In the genomic region with DNA sequence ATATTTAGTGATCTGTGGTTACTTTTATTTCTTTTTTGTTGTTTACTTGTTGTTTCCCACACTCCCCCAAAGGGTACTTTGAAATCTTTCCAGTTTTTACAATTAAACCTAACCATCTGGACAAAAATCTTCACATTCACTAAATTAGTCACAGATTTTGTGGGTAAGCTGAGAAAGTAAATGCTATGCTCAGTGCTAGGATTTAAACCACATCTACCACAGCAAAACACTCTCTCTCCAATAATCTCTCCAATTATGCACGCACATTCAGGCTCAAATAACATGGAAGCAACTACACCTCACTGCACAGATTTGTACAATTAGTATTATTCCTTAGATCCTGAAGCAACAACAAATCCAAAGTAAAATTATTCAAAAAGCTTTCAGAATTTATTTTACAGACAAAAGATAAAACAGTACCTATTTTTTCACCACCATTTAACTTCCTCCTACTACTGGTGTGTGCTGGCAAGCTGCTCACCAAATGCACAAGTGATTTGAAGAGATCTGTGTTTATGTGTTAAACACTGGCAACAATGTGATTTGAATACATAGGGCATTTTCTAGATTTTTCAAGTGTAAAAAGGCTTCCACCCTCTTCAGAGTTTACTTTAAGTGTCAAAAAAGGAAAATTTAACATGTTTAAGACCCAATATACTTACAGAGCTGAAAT, we compare ENCODE assay signal across 13 cellular contexts. TPM values are rescaled to one million over a fixed set of nuclear protein-coding genes. Genes with fewer than 3 reads are reported as not detected.
A peak's percentile ranks its signal among the peaks of the same experiment; 100 is the strongest.
DNase-seq lines count a peak whose midpoint lies in the region; ATAC-seq, FAIRE-seq and TF ChIP-seq lines count a peak whose summit lies in the region.
"Had no signal": no experiment of that assay in that cellular context is flagged by ENCODE, and none has a peak within 500 bp of the region (broad histone marks: within the 10 kb centered on the region; RNA-seq: fewer than 3 reads in every experiment).

No MANE protein-coding gene starts in this region.

- no peak overlapping the region for H3K23ac ChIP-seq in IMR-90 (ENCODE audit: low read depth, low read length)

- CTCF ChIA-PET in IMR-90 (lab: Yijun Ruan, JAX) = interaction anchor here (0.6 kb wide), 1 partner anchor 152 kb away, joined by 3 read pairs; no protein-coding TSS in a partner anchor

- peaks cover 3% of the 10 kb centered on the region; the same call in 1 of the 2 replicates for H3K36me3 ChIP-seq in IMR-90 (ENCODE audit: control insufficient read depth, insufficient read depth, low read length)
- H3K36me3 ChIP-seq in kidney (ENCODE audit: control insufficient read depth in 1 of 2, insufficient read depth in 2 of 2, low read length in 2 of 2) = no peaks in the 10 kb centered on the region
- H3K36me3 ChIP-seq: heart left ventricle had no signal

- BruUV-seq in IMR-90 (replicated peaks; lab: Mats Ljungman, UMichigan) = no TSS peak

- no peak overlapping the region for H3K27ac ChIP-seq in IMR-90 (ENCODE audit: insufficient read depth, low read length)
- H3K27ac ChIP-seq in kidney (ENCODE audit: low read depth in 2 of 2, low read length in 2 of 2) = no peak overlapping the region

- no peaks in the 10 kb centered on the region for H3K9me3 ChIP-seq in IMR-90 (ENCODE audit: control insufficient read depth, insufficient read depth, low read length)
- no peaks in the 10 kb centered on the region for H3K9me3 ChIP-seq in kidney (ENCODE audit: control insufficient read depth in 1 of 2, low read length in 2 of 2)
- H3K9me3 ChIP-seq: heart left ventricle had no signal

- TF ChIP-seq POLR2A in IMR-90 (IDR thresholded peaks at IDR 0.05; ENCODE audit: low read depth, low read length) = no peak

- no peak for FAIRE-seq in kidney (lab: Jason Lieb, UNC)

- no peaks in the 10 kb centered on the region for H3K4me1 Mint-ChIP-seq in activated naive CD8-positive, alpha-beta T cell treated with anti-CD3 and anti-CD28 coated beads for 36 hours

- H3K14ac ChIP-seq in IMR-90 (replicated peaks; ENCODE audit: low read depth, low read length) = no peak overlapping the region

- POLR2A ChIA-PET in IMR-90 (lab: Charles Lee; ENCODE audit: unreplicated experiment) = no interaction called here

- H3K4ac ChIP-seq in IMR-90 (ENCODE audit: low read depth, low read length) = no peak overlapping the region

- no peaks in the 10 kb centered on the region; the same call in 1 of the 2 replicates for H3K27me3 ChIP-seq in IMR-90 (ENCODE audit: control insufficient read depth, insufficient read depth, low read length)
- H3K27me3 ChIP-seq: heart left ventricle had no signal

- peak overlapping the region; percentile 12; the same call in 1 of the 2 replicates for H3K4me3 ChIP-seq in GM12864 (ENCODE audit: low read depth, low read length)
- H3K4me3 ChIP-seq in IMR-90 (ENCODE audit: insufficient read depth, low read depth, low read length) = no peak overlapping the region
- no peak overlapping the region for H3K4me3 ChIP-seq in kidney (ENCODE audit: low read length in 2 of 2)
- H3K4me3 ChIP-seq: heart left ventricle had no signal

- H3K79me1 ChIP-seq in IMR-90 (ENCODE audit: low read depth in 1 of 2, low read length in 2 of 2) = peaks cover 24 to 44% of the 10 kb centered on the region in 2 experiments

- no peaks in the 10 kb centered on the region for H3K9me3 Mint-ChIP-seq in activated naive CD8-positive, alpha-beta T cell treated with anti-CD3 and anti-CD28 coated beads for 36 hours
- H3K9me3 Mint-ChIP-seq: CD4-positive, alpha-beta T cell had no signal

- H3K27ac Mint-ChIP-seq in activated naive CD8-positive, alpha-beta T cell treated with anti-CD3 and anti-CD28 coated beads for 36 hours = no peak overlapping the region
- H3K27ac Mint-ChIP-seq: CD4-positive, alpha-beta T cell had no signal

- no peak overlapping the region for H2BK5ac ChIP-seq in IMR-90 (ENCODE audit: low read depth, low read length, poor library complexity, severe bottlenecking)

- peaks cover 6% of the 10 kb centered on the region; the same call in 1 of the 2 replicates for H3K9me1 ChIP-seq in IMR-90 (ENCODE audit: insufficient read depth, low read length)

- peaks cover 12% of the 10 kb centered on the region; the same call in 1 of the 2 replicates for H4K20me1 ChIP-seq in IMR-90 (ENCODE audit: insufficient read depth, low read length)

- WGBS in IMR-90 (ENCODE audit: extremely low coverage in 2 of 2, insufficient read length in 1 of 2), 2 experiments = no CpG with 5 or more reads among the region's 1 CpG

- ATAC-seq in GM21515 (IDR thresholded peaks at IDR 0.05; ENCODE audit: unreplicated experiment) = peak; percentile 52
- no peak; the same call in 1 of the 2 replicates for ATAC-seq in IMR-90 (ENCODE audit: low read depth)
- ATAC-seq: heart left ventricle had no signal

- intact Hi-C loops in IMR-90 (cut with micrococcal nuclease) = loop anchor here (5.0 kb wide), 1 partner anchor 33 kb away; no protein-coding TSS in a partner anchor
- intact Hi-C loops in kidney (cut with DNase I) = no loop called here

- no peak overlapping the region for H2BK15ac ChIP-seq in IMR-90 (ENCODE audit: low read depth, low read length)

- no peak for TF ChIP-seq RAD21 in IMR-90 (IDR thresholded peaks at IDR 0.05; ENCODE audit: low read length)

- peaks cover 36% of the 10 kb centered on the region for H3K27me3 Mint-ChIP-seq in activated naive CD8-positive, alpha-beta T cell treated with anti-CD3 and anti-CD28 coated beads for 36 hours

- no peak overlapping the region for H4K5ac ChIP-seq in IMR-90 (ENCODE audit: low read depth, low read length)

- no peak overlapping the region for H3K56ac ChIP-seq in IMR-90 (ENCODE audit: extremely low read depth, insufficient read depth, low read length)

- H3K4me1 ChIP-seq in IMR-90 (ENCODE audit: control insufficient read depth, insufficient read depth, low read length) = peaks cover 8% of the 10 kb centered on the region; the same call in 1 of the 2 replicates
- peaks cover 4 to 14% of the 10 kb centered on the region in 2 donors for H3K4me1 ChIP-seq in kidney (ENCODE audit: control insufficient read depth in 1 of 2, insufficient read depth in 1 of 2, low read depth in 1 of 2, low read length in 2 of 2)

- DNase-seq in GM12864 (ENCODE audit: low read depth) (no peak), IMR-90 (no peak), fibroblast of peridontal ligament (ENCODE audit: extremely low read depth) (peak; percentile 90), DMS53 (lab: John Stamatoyannopoulos, UW) (no peak), hypothalamus (lab: John Stamatoyannopoulos, UW) (no peak), kidney (no peak)
- no peak for DNase-seq in activated naive CD8-positive, alpha-beta T cell treated with anti-CD3 and anti-CD28 coated beads for 36 hours
- DNase-seq: activated T-cell treated with anti-CD3 and anti-CD28 coated beads for 4 hours; CD4-positive, alpha-beta T cell; heart left ventricle; NCI-H526 had no signal

- H3K36me3 Mint-ChIP-seq in activated naive CD8-positive, alpha-beta T cell treated with anti-CD3 and anti-CD28 coated beads for 36 hours = no peaks in the 10 kb centered on the region

- H3K9ac ChIP-seq in IMR-90 (ENCODE audit: low read depth, low read length) = no peak overlapping the region
- no peak overlapping the region for H3K9ac ChIP-seq in kidney (ENCODE audit: low read length in 2 of 2)

- no peak overlapping the region for H4K91ac ChIP-seq in IMR-90 (ENCODE audit: insufficient read depth, low read depth, low read length)

- no peak overlapping the region for H3K18ac ChIP-seq in IMR-90 (ENCODE audit: low read depth, low read length)

- dilution Hi-C loops in IMR-90 (cut with HindIII; ENCODE audit: low sequenced_read_pairs, unreplicated experiment) = no loop called here

- no peak overlapping the region for H3K4me3 Mint-ChIP-seq in activated naive CD8-positive, alpha-beta T cell treated with anti-CD3 and anti-CD28 coated beads for 36 hours
- H3K4me3 Mint-ChIP-seq: CD4-positive, alpha-beta T cell had no signal

- in situ Hi-C loops in IMR-90 (cut with MboI; ENCODE audit: low sequenced_read_pairs) = loop anchor here (5.0 kb wide), 1 partner anchor 83 kb away; no protein-coding TSS in a partner anchor

- H2AK9ac ChIP-seq in IMR-90 (replicated peaks; ENCODE audit: low read depth, low read length, poor library complexity) = no peak overlapping the region

- H3K4me2 ChIP-seq in IMR-90 (ENCODE audit: low read depth, low read length) = no peak overlapping the region

- no peak overlapping the region for H2BK20ac ChIP-seq in IMR-90 (ENCODE audit: low read depth, low read length)

- no peak overlapping the region for H2AFZ ChIP-seq in IMR-90 (replicated peaks; ENCODE audit: low read length, poor library complexity)

- H4K8ac ChIP-seq in IMR-90 (ENCODE audit: low read depth in 2 of 2, low read length in 2 of 2) = 0 out of 4 replicates have a peak overlapping the region, but pooled peaks of 1 of the 2 experiments have one; percentile 24

- peak overlapping the region; percentile 35; the same call in 1 of the 2 replicates for H2BK120ac ChIP-seq in IMR-90 (ENCODE audit: low read depth, low read length)

- H2AK5ac ChIP-seq in IMR-90 (ENCODE audit: low read depth, low read length) = no peak overlapping the region

- TF ChIP-seq CTCF in GM12864 (IDR thresholded peaks at IDR 0.05; ENCODE audit: low read depth, low read length, missing control alignments) (no peak), IMR-90 (conservative IDR thresholded peaks at IDR 0.05; ENCODE audit: low read depth, low read length) (no peak), kidney (IDR thresholded peaks at IDR 0.05; ENCODE audit: borderline replicate concordance, extremely low read depth, insufficient read depth) (no peak)

TF ChIP-seq in IMR-90, 13 proteins besides CTCF, POLR2A, EP300 and RAD21 (continues in another document):
- TF ChIP-seq MAZ (IDR thresholded peaks at IDR 0.05; ENCODE audit: borderline replicate concordance, low read depth, low read length) (no peak), MXI1 (IDR thresholded peaks at IDR 0.05; ENCODE audit: borderline replicate concordance, low read depth, low read length) (no peak), NFE2L2 (IDR thresholded peaks at IDR 0.05; ENCODE audit: low read depth, low read length) (no peak), BHLHE40 (IDR thresholded peaks at IDR 0.05; ENCODE audit: low read depth, low read length) (no peak), FOS (IDR thresholded peaks at IDR 0.05; ENCODE audit: low read depth, low read length) (no peak), RFX5 (IDR thresholded peaks at IDR 0.05; ENCODE audit: low read depth, low read length) (no peak), MAFK (IDR thresholded peaks at IDR 0.05; ENCODE audit: low read depth, low read length) (no peak), SMC3 (IDR thresholded peaks at IDR 0.05; ENCODE audit: low read depth, low read length) (no peak)

RNA-seq across cellular contexts. Expression of a gene that starts 16.6 kb away (rescaled TPM):
- total RNA-seq in IMR-90 (2012; rRNA removed) (15.1 and 16.4 TPM in 2 replicates), kidney (35.8 TPM)
- polyA plus RNA-seq in IMR-90 (2012; rRNA removed) (9.8 TPM in 2 replicates), kidney (ENCODE audit: insufficient read depth, low read depth, low replicate concordance) (5.9 TPM)
- polyA plus RNA-seq in IMR-90 (2012; cell fraction: cytosol; rRNA removed) = 2.7 and 5.9 TPM in 2 replicates
- polyA plus RNA-seq in IMR-90 (2012; cell fraction: nucleus; rRNA removed; ENCODE audit: low replicate concordance) = 10.3 and 27.2 TPM in 2 replicates
- total RNA-seq in activated naive CD8-positive, alpha-beta T cell treated with anti-CD3 and anti-CD28 coated beads for 36 hours = under 1 TPM; 0.06 to 0.12 TPM
- total RNA-seq: T-helper 2 cell treated with Interferon-gamma antibody and Interleukin-4, amounts not matched to agents 100 ng/mL and 5 ng/mL, for 36 hours had no signal

Comparison
In these comparisons a context has a peak if more than half of its experiments do, and no peak if none do; other contexts are left out.
1. RNA of a gene that starts 16.6 kb away (total RNA-seq): 35.8 TPM in kidney (single experiment) and 15.1 to 16.4 TPM in IMR-90; 0.06 to 0.12 TPM in activated naive CD8-positive, alpha-beta T cell treated with anti-CD3 and anti-CD28 coated beads for 36 hours; every median in the first group is over 10 times any median in the second.